ENCODE assay signal across 11 cellular contexts in the genomic region with DNA sequence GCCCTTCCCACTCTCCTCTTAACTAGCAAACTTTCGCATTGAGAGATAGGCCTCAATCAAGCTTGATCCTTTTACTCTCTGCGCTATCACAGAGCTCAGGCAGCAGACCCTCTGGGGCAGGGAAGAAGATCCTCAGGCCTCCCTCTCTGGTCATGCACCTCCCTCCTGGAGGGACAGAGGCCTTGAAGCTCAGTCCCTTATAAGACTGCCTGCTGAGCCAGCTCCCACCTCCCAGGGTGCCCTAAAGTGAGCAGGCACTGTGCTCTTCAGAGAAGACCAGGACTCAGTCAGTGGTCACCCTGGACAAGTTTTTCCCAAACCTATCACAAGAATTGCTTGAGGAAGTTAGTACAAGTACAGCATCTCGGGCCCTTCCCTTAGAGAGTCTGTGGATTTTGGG. TPM values are rescaled to one million over a fixed set of nuclear protein-coding genes. Genes with fewer than 3 reads are reported as not detected.
A peak's percentile ranks its signal among the peaks of the same experiment; 100 is the strongest.
DNase-seq lines count a peak whose midpoint lies in the region; ATAC-seq lines count a peak whose summit lies in the region.
"Had no signal": no experiment of that assay in that cellular context is flagged by ENCODE, and none has a peak within 500 bp of the region (broad histone marks: within the 10 kb centered on the region; RNA-seq: fewer than 3 reads in every experiment).

No MANE protein-coding gene starts in this region.

- peak overlapping the region; percentile 47 for H3K4me3 Mint-ChIP-seq in activated naive CD4-positive, alpha-beta T cell treated with anti-CD3 and anti-CD28 coated beads, Interleukin-2, amount 50 U/mL, for 24 hours
- peak overlapping the region; percentile 91 for H3K4me3 Mint-ChIP-seq in T-helper 17 cell
- H3K4me3 Mint-ChIP-seq in stimulated activated effector memory CD8-positive, alpha-beta T cell treated with anti-CD3 and anti-CD28 coated beads, Interleukin-12 subunit alpha, Interleukin-12 subunit beta, amount 100 ng/mL, for 72 hours: peak overlapping the region; percentile 62

- H3K27ac Mint-ChIP-seq in activated naive CD4-positive, alpha-beta T cell treated with anti-CD3 and anti-CD28 coated beads, Interleukin-2, amount 50 U/mL, for 24 hours: peak overlapping the region; percentile 74
- H3K27ac Mint-ChIP-seq in T-helper 17 cell: peak overlapping the region; percentile 97
- H3K27ac Mint-ChIP-seq in stimulated activated effector memory CD8-positive, alpha-beta T cell treated with anti-CD3 and anti-CD28 coated beads, Interleukin-12 subunit alpha, Interleukin-12 subunit beta, amount 100 ng/mL, for 72 hours: peak overlapping the region; percentile 93

- in situ Hi-C loops in ACHN (cut with HindIII; ENCODE audit: low pct_ligation_motif_present, low pct_unique_long_range_greater_than_20kb, low sequenced_read_pairs): no loop called here

- H3K36me3 Mint-ChIP-seq in activated naive CD4-positive, alpha-beta T cell treated with anti-CD3 and anti-CD28 coated beads, Interleukin-2, amount 50 U/mL, for 24 hours: peaks cover 4% of the 10 kb centered on the region
- H3K36me3 Mint-ChIP-seq in T-helper 17 cell (ENCODE audit: low read depth): peaks cover 15% of the 10 kb centered on the region
- H3K36me3 Mint-ChIP-seq in stimulated activated effector memory CD8-positive, alpha-beta T cell treated with anti-CD3 and anti-CD28 coated beads, Interleukin-12 subunit alpha, Interleukin-12 subunit beta, amount 100 ng/mL, for 72 hours: peaks cover 44% of the 10 kb centered on the region

- H3K27me3 Mint-ChIP-seq in activated naive CD4-positive, alpha-beta T cell treated with anti-CD3 and anti-CD28 coated beads, Interleukin-2, amount 50 U/mL, for 24 hours: no peaks in the 10 kb centered on the region
- H3K27me3 Mint-ChIP-seq in T-helper 17 cell: no peaks in the 10 kb centered on the region

- H3K4me1 Mint-ChIP-seq in activated naive CD4-positive, alpha-beta T cell treated with anti-CD3 and anti-CD28 coated beads, Interleukin-2, amount 50 U/mL, for 24 hours: peaks cover 72% of the 10 kb centered on the region
- peaks cover 73% of the 10 kb centered on the region for H3K4me1 Mint-ChIP-seq in T-helper 17 cell
- peaks cover 88% of the 10 kb centered on the region for H3K4me1 Mint-ChIP-seq in stimulated activated effector memory CD8-positive, alpha-beta T cell treated with anti-CD3 and anti-CD28 coated beads, Interleukin-12 subunit alpha, Interleukin-12 subunit beta, amount 100 ng/mL, for 72 hours

- ATAC-seq in T-helper 17 cell (no peak), HG02571 (IDR thresholded peaks at IDR 0.05; ENCODE audit: unreplicated experiment) (no peak), HG02884 (IDR thresholded peaks at IDR 0.05; ENCODE audit: unreplicated experiment) (no peak)
- ATAC-seq in stimulated activated effector memory CD8-positive, alpha-beta T cell treated with anti-CD3 and anti-CD28 coated beads, Interleukin-12 subunit alpha, Interleukin-12 subunit beta, amount 100 ng/mL, for 72 hours: no peak

- no peaks in the 10 kb centered on the region for H3K9me3 Mint-ChIP-seq in activated naive CD4-positive, alpha-beta T cell treated with anti-CD3 and anti-CD28 coated beads, Interleukin-2, amount 50 U/mL, for 24 hours
- no peaks in the 10 kb centered on the region for H3K9me3 Mint-ChIP-seq in stimulated activated effector memory CD8-positive, alpha-beta T cell treated with anti-CD3 and anti-CD28 coated beads, Interleukin-12 subunit alpha, Interleukin-12 subunit beta, amount 100 ng/mL, for 72 hours

- DNase-seq in activated naive CD4-positive, alpha-beta T cell treated with anti-CD3 and anti-CD28 coated beads, Interleukin-2, amount 50 U/mL, for 16 hours: no peak
- DNase-seq in T-helper 17 cell: no peak
- peak; percentile 49 for DNase-seq in islet precursor cell
- no peak for DNase-seq in stimulated activated effector memory CD8-positive, alpha-beta T cell treated with anti-CD3 and anti-CD28 coated beads, Interleukin-12 subunit alpha, Interleukin-12 subunit beta, amount 100 ng/mL, for 72 hours (ENCODE audit: low spot score in 2 of 2)
- DNase-seq in ACHN: no peak
- DNase-seq: AML-193, Kasumi-1, NCI-H2029 treated with DMSO at 0.1 percent for 48 hours had no signal

- H3K9me3 ChIP-seq in T-helper 17 cell (ENCODE audit: control insufficient read depth, low read length, poor library complexity, severe bottlenecking): no peaks in the 10 kb centered on the region

RNA-seq across cellular contexts. Expression of a gene that starts 29.9 kb away (rescaled TPM):
- total RNA-seq in T-helper 17 cell: 100 to 1,000 TPM; 106 to 126 TPM
